In the genomic region with DNA sequence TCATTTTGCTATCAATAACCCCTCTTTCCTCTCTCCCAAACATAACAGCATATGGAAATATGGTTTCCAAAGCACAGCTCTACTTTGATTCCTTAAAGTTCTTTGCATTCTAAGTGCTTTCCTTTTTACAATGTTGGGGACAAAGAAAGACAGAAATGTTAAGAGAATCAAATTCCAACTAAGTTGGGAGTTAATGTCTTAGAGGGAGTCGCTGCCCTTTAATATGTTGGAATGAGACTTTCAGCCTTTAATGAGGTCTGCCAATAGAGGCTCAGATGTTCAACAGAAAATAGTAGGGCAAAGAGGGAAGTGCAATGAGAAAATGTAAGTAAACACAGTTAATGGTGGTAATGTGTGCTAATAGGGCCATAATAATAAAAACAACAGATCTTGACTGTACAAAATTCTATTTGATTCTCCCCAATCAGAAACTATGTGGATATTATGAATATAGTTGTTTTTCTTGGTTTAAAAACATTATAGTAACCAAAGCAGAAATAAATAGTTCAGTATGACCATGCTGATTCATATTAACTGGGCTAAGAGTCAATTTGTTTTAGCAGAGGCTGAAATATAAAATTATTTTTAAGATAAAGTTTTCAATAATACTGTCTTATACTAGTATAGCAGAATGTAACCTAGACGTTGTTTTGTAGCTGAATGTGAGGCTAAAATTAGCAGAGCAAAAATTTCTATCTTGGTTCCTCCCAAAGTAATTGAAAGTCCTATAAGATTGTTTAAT, we compare ENCODE assay signal across 27 cellular contexts. TPM values are rescaled to one million over a fixed set of nuclear protein-coding genes. Genes with fewer than 3 reads are reported as not detected.
DNase-seq lines count a peak whose midpoint lies in the region; ATAC-seq and TF ChIP-seq lines count a peak whose summit lies in the region.
"Had no signal": no experiment of that assay in that cellular context is flagged by ENCODE, and none has a peak within 500 bp of the region (broad histone marks: within the 10 kb centered on the region; RNA-seq: fewer than 3 reads in every experiment).

No MANE protein-coding gene starts in this region.

- ATAC-seq in sciatic nerve = no peak
- ATAC-seq: left cardiac atrium; natural killer cell treated with Interleukin-12 subunit alpha and Interleukin-12 subunit beta and Interleukin-15 and Interleukin-18, amount 100 ng/mL, for 72 hours had no signal

- H3K9ac ChIP-seq in mammary epithelial cell (ENCODE audit: insufficient read depth, low read length) = no peak overlapping the region
- peak overlapping the region; percentile 58 for H3K9ac ChIP-seq in adipocyte (ENCODE audit: low read length)
- no peak overlapping the region for H3K9ac ChIP-seq in neural progenitor cell

- H2AFZ ChIP-seq in mammary epithelial cell (ENCODE audit: low read depth, low read length) = no peak overlapping the region
- no peak overlapping the region for H2AFZ ChIP-seq in neural progenitor cell (replicated peaks)

- H3K4me1 ChIP-seq in breast epithelium = peaks cover 0 to 3% of the 10 kb centered on the region in 2 donors
- peaks cover 23% of the 10 kb centered on the region for H3K4me1 ChIP-seq in mammary epithelial cell (ENCODE audit: insufficient read depth, low read length)
- H3K4me1 ChIP-seq in adipocyte (ENCODE audit: control insufficient read depth, insufficient read depth, low read length) = peaks cover 54% of the 10 kb centered on the region
- H3K4me1 ChIP-seq in neural progenitor cell = peaks cover 19% of the 10 kb centered on the region

- no peak for TF ChIP-seq CTCF in breast epithelium (IDR thresholded peaks at IDR 0.05)
- TF ChIP-seq CTCF in mammary epithelial cell (conservative IDR thresholded peaks at IDR 0.05 in 1 of 2, IDR thresholded peaks at IDR 0.05 in 1 of 2; ENCODE audit: extremely low read depth in 1 of 2, insufficient read depth in 1 of 2, low read depth in 1 of 2, low read length in 2 of 2) = no peak
- TF ChIP-seq CTCF in neural progenitor cell (IDR thresholded peaks at IDR 0.05) = no peak

- H3F3A ChIP-seq in neural progenitor cell (ENCODE audit: low read depth) = no peaks in the 10 kb centered on the region

- no peaks in the 10 kb centered on the region for H3K27me3 ChIP-seq in breast epithelium
- H3K27me3 ChIP-seq in mammary epithelial cell (ENCODE audit: insufficient read depth, low read length) = no peaks in the 10 kb centered on the region
- H3K27me3 ChIP-seq in adipocyte (replicated peaks; ENCODE audit: control insufficient read depth, insufficient read depth, low read length) = no peaks in the 10 kb centered on the region
- H3K27me3 ChIP-seq in neural progenitor cell = no peaks in the 10 kb centered on the region
- H3K27me3 ChIP-seq: esophagus squamous epithelium, spleen, upper lobe of left lung had no signal

- no peaks in the 10 kb centered on the region for H3K4me1 Mint-ChIP-seq in neural progenitor cell

- intact Hi-C loops in breast epithelium (cut with DNase I; ENCODE audit: low total_unique reads) (no loop called here), mammary epithelial cell (cut with micrococcal nuclease) (no loop called here), sciatic nerve (cut with DNase I) (no loop called here)

- TF ChIP-seq POLR2A in breast epithelium (IDR thresholded peaks at IDR 0.05) = no peak

- H3K9me3 ChIP-seq in breast epithelium (no peaks in the 10 kb centered on the region), mammary epithelial cell (replicated peaks; ENCODE audit: insufficient read depth, low read length) (no peaks in the 10 kb centered on the region), adipocyte (ENCODE audit: control insufficient read depth, low read length) (no peaks in the 10 kb centered on the region), neural progenitor cell (ENCODE audit: low read depth) (no peaks in the 10 kb centered on the region)
- H3K9me3 ChIP-seq: esophagus squamous epithelium, spleen, upper lobe of left lung had no signal

- no peak overlapping the region for H3K4me3 ChIP-seq in breast epithelium
- no peak overlapping the region for H3K4me3 ChIP-seq in mammary epithelial cell (replicated peaks in 1 of 3; ENCODE audit: insufficient read depth in 1 of 3, low read depth in 2 of 3, low read length in 3 of 3)
- peak overlapping the region; percentile 60 for H3K4me3 ChIP-seq in adipocyte (ENCODE audit: low read length)
- H3K4me3 ChIP-seq in neural progenitor cell = no peak overlapping the region
- H3K4me3 ChIP-seq: esophagus squamous epithelium, spleen, upper lobe of left lung had no signal

- peak overlapping the region; percentile 40 to 45 for H3K27ac ChIP-seq in breast epithelium
- H3K27ac ChIP-seq in mammary epithelial cell (ENCODE audit: insufficient read depth, low read depth, low read length) = no peak overlapping the region
- no peak overlapping the region for H3K27ac ChIP-seq in neural progenitor cell
- no peak overlapping the region for H3K27ac ChIP-seq in substantia nigra (ENCODE audit: low read depth, low read length, poor library complexity, severe bottlenecking)
- H3K27ac ChIP-seq: 22Rv1, esophagus squamous epithelium, upper lobe of left lung had no signal

- H3K4me2 ChIP-seq in mammary epithelial cell (ENCODE audit: insufficient read depth, low read depth, low read length) (no peak overlapping the region), neural progenitor cell (peak overlapping the region; percentile 10)

- no peaks in the 10 kb centered on the region for H3K27me3 Mint-ChIP-seq in neural progenitor cell (ENCODE audit: insufficient read depth, low read depth)
- H3K27me3 Mint-ChIP-seq: activated CD4-positive, alpha-beta memory T cell treated with anti-CD3 and anti-CD28 coated beads for 36 hours; activated naive CD4-positive, alpha-beta T cell treated with anti-CD3 and anti-CD28 coated beads, Interleukin-2, amount 10 ng/mL, durations not matched to agents 7 days and 5 days; natural killer cell treated with Interleukin-12 subunit alpha and Interleukin-12 subunit beta and Interleukin-15 and Interleukin-18, amount 100 ng/mL, for 72 hours; stimulated activated naive CD8-positive, alpha-beta T cell treated with anti-CD3 and anti-CD28 coated beads, Interleukin-15, Interleukin-2, amounts not matched to agents 100 ng/mL and 50 ng/mL, for 24 hours had no signal

- no peaks in the 10 kb centered on the region for H3K36me3 Mint-ChIP-seq in neural progenitor cell
- H3K36me3 Mint-ChIP-seq: activated CD4-positive, alpha-beta memory T cell treated with anti-CD3 and anti-CD28 coated beads for 36 hours; natural killer cell treated with Interleukin-12 subunit alpha and Interleukin-12 subunit beta and Interleukin-15 and Interleukin-18, amount 100 ng/mL, for 72 hours had no signal

- dilution Hi-C loops in mammary epithelial cell (cut with HindIII; ENCODE audit: low sequenced_read_pairs) = no loop called here

- H3K36me3 ChIP-seq in breast epithelium (no peaks in the 10 kb centered on the region), mammary epithelial cell (ENCODE audit: insufficient read depth, low read length) (no peaks in the 10 kb centered on the region), adipocyte (ENCODE audit: control insufficient read depth, insufficient read depth, low read length, severe bottlenecking) (no peaks in the 10 kb centered on the region), neural progenitor cell (no peaks in the 10 kb centered on the region)
- H3K36me3 ChIP-seq: esophagus squamous epithelium, spleen, upper lobe of left lung had no signal

- H3K4me3 Mint-ChIP-seq in neural progenitor cell = no peak overlapping the region
- H3K4me3 Mint-ChIP-seq: activated CD4-positive, alpha-beta memory T cell treated with anti-CD3 and anti-CD28 coated beads for 36 hours; activated naive CD4-positive, alpha-beta T cell treated with anti-CD3 and anti-CD28 coated beads, Interleukin-2, amount 10 ng/mL, durations not matched to agents 7 days and 5 days; natural killer cell treated with Interleukin-12 subunit alpha and Interleukin-12 subunit beta and Interleukin-15 and Interleukin-18, amount 100 ng/mL, for 72 hours; stimulated activated naive CD8-positive, alpha-beta T cell treated with anti-CD3 and anti-CD28 coated beads, Interleukin-15, Interleukin-2, amounts not matched to agents 100 ng/mL and 50 ng/mL, for 24 hours had no signal

- H3K9me3 Mint-ChIP-seq in neural progenitor cell = no peaks in the 10 kb centered on the region
- H3K9me3 Mint-ChIP-seq: activated CD4-positive, alpha-beta memory T cell treated with anti-CD3 and anti-CD28 coated beads for 36 hours; activated naive CD4-positive, alpha-beta T cell treated with anti-CD3 and anti-CD28 coated beads, Interleukin-2, amount 10 ng/mL, durations not matched to agents 7 days and 5 days; natural killer cell treated with Interleukin-12 subunit alpha and Interleukin-12 subunit beta and Interleukin-15 and Interleukin-18, amount 100 ng/mL, for 72 hours; stimulated activated naive CD8-positive, alpha-beta T cell treated with anti-CD3 and anti-CD28 coated beads, Interleukin-15, Interleukin-2, amounts not matched to agents 100 ng/mL and 50 ng/mL, for 24 hours; T-helper 2 cell treated with Interferon-gamma antibody and Interleukin-4, amounts not matched to agents 5 μg/mL and 100 μg/mL, for 36 hours had no signal

- no peaks in the 10 kb centered on the region for H4K20me1 ChIP-seq in mammary epithelial cell (ENCODE audit: insufficient read depth, low read length)
- H4K20me1 ChIP-seq in neural progenitor cell (ENCODE audit: low read depth) = no peaks in the 10 kb centered on the region

- H3K27ac Mint-ChIP-seq in neural progenitor cell = no peak overlapping the region
- H3K27ac Mint-ChIP-seq: activated CD4-positive, alpha-beta memory T cell treated with anti-CD3 and anti-CD28 coated beads for 36 hours; activated naive CD4-positive, alpha-beta T cell treated with anti-CD3 and anti-CD28 coated beads, Interleukin-2, amount 10 ng/mL, durations not matched to agents 7 days and 5 days; natural killer cell treated with Interleukin-12 subunit alpha and Interleukin-12 subunit beta and Interleukin-15 and Interleukin-18, amount 100 ng/mL, for 72 hours; stimulated activated naive CD8-positive, alpha-beta T cell treated with anti-CD3 and anti-CD28 coated beads, Interleukin-15, Interleukin-2, amounts not matched to agents 100 ng/mL and 50 ng/mL, for 24 hours had no signal

- WGBS in mammary epithelial cell (ENCODE audit: low coverage, missing lambda C conversion rate) = 9% methylated on average over 2 of the region's 2 CpGs

- BruUV-seq in mammary epithelial cell (replicated peaks; lab: Mats Ljungman, UMichigan) = no TSS peak

- in situ Hi-C loops in mammary epithelial cell (cut with MboI; ENCODE audit: low sequenced_read_pairs in 2 of 2) = no loop called here

- no peak for DNase-seq in breast epithelium (ENCODE audit: low spot score in 2 of 2)
- DNase-seq in mammary epithelial cell = no peak
- peak; percentile 33 for DNase-seq in adipocyte (ENCODE audit: low read depth)
- no peak for DNase-seq in neural progenitor cell (ENCODE audit: low spot score)
- DNase-seq in NCI-H1048 (lab: John Stamatoyannopoulos, UW) = no peak
- no peak for DNase-seq in activated naive CD4-positive, alpha-beta T cell treated with anti-CD3 and anti-CD28 coated beads, Interleukin-2, amount 50 U/mL, for 16 hours
- no peak for DNase-seq in sciatic nerve (ENCODE audit: low spot score)
- DNase-seq in substantia nigra (lab: John Stamatoyannopoulos, UW) = no peak
- DNase-seq: activated CD4-positive, alpha-beta memory T cell treated with anti-CD3 and anti-CD28 coated beads for 36 hours; activated naive CD4-positive, alpha-beta T cell treated with anti-CD3 and anti-CD28 coated beads, Interleukin-2, amount 10 ng/mL, durations not matched to agents 7 days and 5 days; activated T-cell treated with anti-CD3 and anti-CD28 coated beads, Interleukin-2, amount 50 U/mL, for 1 hour; COR-L47; effector CD8-positive, alpha-beta T cell; esophagus squamous epithelium; left cardiac atrium; NCI-H146; NCI-H2171 treated with DMSO at 0.1 percent for 48 hours; NCI-H526 treated with DMSO at 0.1 percent for 48 hours; posterior cingulate gyrus; SHP77 treated with DMSO at 0.1 percent for 48 hours; spleen; stimulated activated CD4-positive, alpha-beta T cell treated with anti-CD3 and anti-CD28 coated beads, Interleukin-4, amount 100 ng/mL, for 24 hours; upper lobe of left lung had no signal

- peaks cover 96% of the 10 kb centered on the region for H3K79me2 ChIP-seq in mammary epithelial cell (ENCODE audit: insufficient read depth, low read length)
- H3K79me2 ChIP-seq in neural progenitor cell (ENCODE audit: low read depth) = peaks cover 97% of the 10 kb centered on the region

- CTCF ChIA-PET in mammary epithelial cell (lab: Charles Lee; ENCODE audit: low non-redundant PET) = interaction anchor here (0.6 kb wide), 1 partner anchor 10 kb away, joined by 3 read pairs; no protein-coding TSS in a partner anchor

RNA-seq across cellular contexts. Expression of a gene that starts 10.3 kb away (rescaled TPM):
- total RNA-seq in breast epithelium (10 to 100 TPM; 43.8 to 64.6 (median 50.4) TPM), mammary epithelial cell (10 to 100 TPM; 40.5 to 72.5 TPM), neural progenitor cell (ENCODE audit: low replicate concordance) (91.0 and 148 TPM in 2 replicates), sciatic nerve (60.0 TPM)
- polyA plus RNA-seq in mammary epithelial cell = 40.1 TPM
- polyA minus RNA-seq in mammary epithelial cell = 56.3 TPM

Comparison
In these comparisons a context has a peak if more than half of its experiments do, and no peak if none do; other contexts are left out.
1. H3K27ac ChIP-seq: peak in breast epithelium (2 of 2); none in mammary epithelial cell (single experiment), neural progenitor cell (single experiment) and substantia nigra (single experiment).